ENCODE assay signal across 10 cellular contexts in genomic region chr3:16059081-16059537, GRCh38.
DNase-seq lines count a peak whose midpoint lies in the region; ATAC-seq and TF ChIP-seq lines count a peak whose summit lies in the region.
"Had no signal": no experiment of that assay in that cellular context is flagged by ENCODE, and none has a peak within 500 bp of the region (broad histone marks: within the 10 kb centered on the region; RNA-seq: fewer than 3 reads in every experiment).

No MANE protein-coding gene starts in this region.

- in situ Hi-C loops in gastrocnemius medialis (cut with MboI; ENCODE audit: low sequenced_read_pairs in 4 of 4), result loop anchor here in 3 of 4 donors (5.0 to 10.0 kb wide), 3 partner anchors 76 to 186 kb away; partner anchors contain the start of gene GALNT15 (in 1 of the 3)

- no peak for TF ChIP-seq CTCF in Calu3 (IDR thresholded peaks at IDR 0.05; ENCODE audit: unreplicated experiment)
- TF ChIP-seq CTCF in WTC11 (IDR thresholded peaks at IDR 0.05), result no peak
- TF ChIP-seq CTCF in fibroblast of the aortic adventitia (IDR thresholded peaks at IDR 0.05; ENCODE audit: insufficient read depth, low read length), result no peak
- no peak for TF ChIP-seq CTCF in gastrocnemius medialis (IDR thresholded peaks at IDR 0.05 in 4 of 5, conservative IDR thresholded peaks at IDR 0.05 in 1 of 5)

- no peaks in the 10 kb centered on the region for H3K9me3 ChIP-seq in gastrocnemius medialis

- POLR2A ChIA-PET in WTC11 (lab: Charles Lee), result no interaction called here

- H3K27ac Mint-ChIP-seq in Calu3 (ENCODE audit: unreplicated experiment) (peak overlapping the region; percentile 56), WTC11 (no peak overlapping the region)

- H3K4me1 Mint-ChIP-seq in Calu3 (ENCODE audit: low read depth, unreplicated experiment), result peaks cover 42% of the 10 kb centered on the region
- H3K4me1 Mint-ChIP-seq in WTC11, result peaks cover 4% of the 10 kb centered on the region

- H3K9me3 Mint-ChIP-seq in Calu3 (ENCODE audit: low read depth, unreplicated experiment) (no peaks in the 10 kb centered on the region), WTC11 (no peaks in the 10 kb centered on the region; the same call in 1 of the 2 replicates)
- H3K9me3 Mint-ChIP-seq: nephron progenitor cell had no signal

- H3K36me3 Mint-ChIP-seq in Calu3 (ENCODE audit: insufficient read depth, unreplicated experiment), result no peaks in the 10 kb centered on the region
- no peaks in the 10 kb centered on the region for H3K36me3 Mint-ChIP-seq in WTC11

- intact Hi-C loops in Calu3 (cut with micrococcal nuclease; ENCODE audit: unreplicated experiment), result no loop called here
- intact Hi-C loops in gastrocnemius medialis (cut with DNase I; ENCODE audit: low total_unique reads), result loop anchor here (5.0 kb wide), 2 partner anchors 422 to 1683 kb away; partner anchors contain the start of gene TBC1D5

- H3K36me3 ChIP-seq in gastrocnemius medialis, result no peaks in the 10 kb centered on the region

- no peak for TF ChIP-seq POLR2A in gastrocnemius medialis (IDR thresholded peaks at IDR 0.05)

- CTCF ChIA-PET in Calu3 (lab: Charles Lee) (interaction anchor here (1.0 to 1.2 kb wide), 2 partner anchors 115 to 122 kb away, joined by 3 read pairs; partner anchors contain the start of gene GALNT15), WTC11 (lab: Charles Lee) (interaction anchor here (0.7 kb wide), 1 partner anchor 10 kb away, joined by 3 read pairs; no protein-coding TSS in a partner anchor)

- DNase-seq in Calu3 (no peak), WTC11 (ENCODE audit: low spot score) (no peak), fibroblast of the aortic adventitia (ENCODE audit: low read depth) (peak; percentile 47), gastrocnemius medialis (peak in 1 of 2 donors; percentile 39), DMS114 treated with DMSO at 0.1 percent for 48 hours (lab: John Stamatoyannopoulos, UW; ENCODE audit: unreplicated experiment) (no peak), SHP77 (lab: John Stamatoyannopoulos, UW) (no peak)
- no peak for DNase-seq in activated CD8-positive, alpha-beta memory T cell treated with anti-CD3 and anti-CD28 coated beads for 24 hours
- DNase-seq: NCI-H1436, nephron progenitor cell had no signal

- BruUV-seq in Calu3 (replicated peaks; lab: Mats Ljungman, UMichigan), result no TSS peak

- ATAC-seq in WTC11 (peak; percentile 81), gastrocnemius medialis (no peak), HG02642 (IDR thresholded peaks at IDR 0.05; ENCODE audit: poor library complexity, unreplicated experiment) (no peak)

- peaks cover 52 to 58% of the 10 kb centered on the region in 2 donors for H3K4me1 ChIP-seq in gastrocnemius medialis

- no peak overlapping the region for H3K4me3 Mint-ChIP-seq in Calu3 (ENCODE audit: low read depth, unreplicated experiment)
- H3K4me3 Mint-ChIP-seq in WTC11, result no peak overlapping the region
- H3K4me3 Mint-ChIP-seq: nephron progenitor cell had no signal

- peak overlapping the region; percentile 83 to 90 (median 86) for H3K27ac ChIP-seq in gastrocnemius medialis

- no peak overlapping the region for H3K4me3 ChIP-seq in fibroblast of the aortic adventitia (ENCODE audit: low read depth, low read length)
- H3K4me3 ChIP-seq in gastrocnemius medialis, result no peak overlapping the region

- H3K27me3 Mint-ChIP-seq in Calu3 (ENCODE audit: unreplicated experiment), result no peaks in the 10 kb centered on the region
- H3K27me3 Mint-ChIP-seq in WTC11 (ENCODE audit: low read depth), result peaks cover 4% of the 10 kb centered on the region; the same call in 1 of the 2 replicates

- H3K27me3 ChIP-seq in gastrocnemius medialis, result no peaks in the 10 kb centered on the region

TF ChIP-seq in WTC11, 78 proteins besides CTCF, POLR2A, EP300 and RAD21 (continues in another document):
- no peak for TF ChIP-seq NR1H2 (CRISPR knock-in tag; IDR thresholded peaks at IDR 0.05)
- no peak for TF ChIP-seq FOXJ3 (CRISPR knock-in tag; IDR thresholded peaks at IDR 0.05; ENCODE audit: borderline replicate concordance)
- no peak for TF ChIP-seq ZNF416 (CRISPR knock-in tag; IDR thresholded peaks at IDR 0.05)
- TF ChIP-seq IRF1 (CRISPR knock-in tag; IDR thresholded peaks at IDR 0.05), result no peak
- no peak for TF ChIP-seq USF2 (CRISPR knock-in tag; IDR thresholded peaks at IDR 0.05)
- TF ChIP-seq FOXP4 (CRISPR knock-in tag; IDR thresholded peaks at IDR 0.05), result no peak
- TF ChIP-seq ZNF219 (CRISPR knock-in tag; IDR thresholded peaks at IDR 0.05; ENCODE audit: borderline replicate concordance), result no peak
- no peak for TF ChIP-seq ARID4B (CRISPR knock-in tag; IDR thresholded peaks at IDR 0.05; ENCODE audit: borderline replicate concordance)
- no peak for TF ChIP-seq FOXP1 (CRISPR knock-in tag; IDR thresholded peaks at IDR 0.05; ENCODE audit: borderline replicate concordance)
- no peak for TF ChIP-seq JUN (CRISPR knock-in tag; IDR thresholded peaks at IDR 0.05)
- TF ChIP-seq SP1 (CRISPR knock-in tag; conservative IDR thresholded peaks at IDR 0.05), result no peak
- TF ChIP-seq PRRX2 (CRISPR knock-in tag; IDR thresholded peaks at IDR 0.05), result no peak
- TF ChIP-seq ZNF423 (CRISPR knock-in tag; IDR thresholded peaks at IDR 0.05), result no peak
- no peak for TF ChIP-seq ETV6 (CRISPR knock-in tag; IDR thresholded peaks at IDR 0.05)
